Comparison of ENCODE assay signal across 8 cellular contexts in genomic region chr9:128098017-128098935, GRCh38. TPM values are rescaled to one million over a fixed set of nuclear protein-coding genes. Genes with fewer than 3 reads are reported as not detected.
DNase-seq lines count a peak whose midpoint lies in the region; ATAC-seq and TF ChIP-seq lines count a peak whose summit lies in the region.

No MANE protein-coding gene starts in this region.

- ATAC-seq in GM18517 (IDR thresholded peaks at IDR 0.05; ENCODE audit: unreplicated experiment), result no peak
- no peak for ATAC-seq in GM21717 (IDR thresholded peaks at IDR 0.05; ENCODE audit: unreplicated experiment)

- H3K9ac ChIP-seq in colonic mucosa (ENCODE audit: low read depth in 2 of 2, low read length in 2 of 2), result peak overlapping the region; percentile 80 to 98

- no peaks in the 10 kb centered on the region for H3K27me3 ChIP-seq in colonic mucosa

- intact Hi-C loops in colonic mucosa (cut with DNase I), result no loop called here

- peak overlapping the region; percentile 87 for H3K27ac ChIP-seq in colonic mucosa

- H3K36me3 ChIP-seq in colonic mucosa, result peaks cover 9% of the 10 kb centered on the region

- DNase-seq in GDM1 (lab: John Stamatoyannopoulos, UW), result peak; percentile 36
- DNase-seq in NCI-H2196 (lab: John Stamatoyannopoulos, UW; ENCODE audit: unreplicated experiment), result peak; percentile 97
- peak; percentile 54 to 56 for DNase-seq in activated CD4-positive, alpha-beta T cell treated with anti-CD3 and anti-CD28 coated beads for 24 hours (ENCODE audit: low read depth in 2 of 2)
- peak; percentile 96 for DNase-seq in colonic mucosa
- peak; percentile 97 for DNase-seq in kidney glomerular epithelial cell (lab: John Stamatoyannopoulos, UW)
- DNase-seq in stimulated activated CD4-positive, alpha-beta T cell treated with anti-CD3 and anti-CD28 coated beads, Interleukin-12 subunit alpha, Interleukin-12 subunit beta, amount 100 ng/mL, for 24 hours (ENCODE audit: low read depth in 2 of 2), result peak; percentile 42 to 55

- peak overlapping the region; percentile 40 for H3K4me3 ChIP-seq in colonic mucosa

- H3K9me3 ChIP-seq in colonic mucosa, result no peaks in the 10 kb centered on the region

- H3K4me1 ChIP-seq in colonic mucosa, result peaks cover 10% of the 10 kb centered on the region

- no peak for TF ChIP-seq CTCF in colonic mucosa (IDR thresholded peaks at IDR 0.05)

RNA-seq across cellular contexts. Expression of gene PTGES2, which starts 29.3 kb away (rescaled TPM):
- total RNA-seq in colonic mucosa, result 100 to 1,000 TPM in 1 of 2 donors, 10 to 100 TPM in 1; 93.7 to 142 TPM

RNA-seq across cellular contexts. Expression of gene SLC25A25, which starts 30.2 kb away (rescaled TPM):
- total RNA-seq in colonic mucosa, result 10 to 100 TPM; 12.3 to 19.7 TPM

RNA-seq across cellular contexts. Expression of gene NAIF1, which starts 31.2 kb away (rescaled TPM):
- 10 to 100 TPM; 10.8 to 11.6 TPM for total RNA-seq in colonic mucosa

RNA-seq across cellular contexts. Expression of gene LCN2, which starts 51.0 kb away (rescaled TPM):
- 100 to 1,000 TPM; 162 to 374 TPM for total RNA-seq in colonic mucosa

Comparison
In these comparisons a context has a peak if more than half of its experiments do, and no peak if none do; other contexts are left out.
1. DNase-seq: peak in every context shown above with its lines; median percentile 97 in NCI-H2196; 97 in kidney glomerular epithelial cell; 96 in colonic mucosa; 55 in activated CD4-positive, alpha-beta T cell treated with anti-CD3 and anti-CD28 coated beads for 24 hours; 48 in stimulated activated CD4-positive, alpha-beta T cell treated with anti-CD3 and anti-CD28 coated beads, Interleukin-12 subunit alpha, Interleukin-12 subunit beta, amount 100 ng/mL, for 24 hours; 36 in GDM1.